Comparison of ENCODE assay signal across 10 cellular contexts in the genomic region with DNA sequence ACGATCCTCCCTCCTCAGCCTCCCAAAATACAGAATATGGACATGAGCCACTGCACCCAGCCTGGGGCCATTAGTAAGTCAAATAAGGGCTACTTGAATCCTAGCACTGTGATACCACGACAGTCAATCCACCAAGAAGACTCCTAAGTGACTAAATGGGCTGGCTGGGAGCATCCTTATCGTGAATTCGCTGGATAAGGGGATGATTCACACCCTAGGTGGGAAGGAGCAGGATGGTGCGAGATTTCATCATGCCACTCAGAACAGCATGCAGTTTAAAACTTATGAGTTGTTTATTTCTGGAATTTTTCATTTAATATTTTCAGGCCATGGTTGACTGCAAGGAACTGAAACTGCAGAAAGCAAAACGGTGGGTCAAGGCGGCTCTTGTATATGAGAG. TPM values are rescaled to one million over a fixed set of nuclear protein-coding genes. Genes with fewer than 3 reads are reported as not detected.
"Had no signal": no experiment of that assay in that cellular context is flagged by ENCODE, and none has a peak within 500 bp of the region (broad histone marks: within the 10 kb centered on the region; RNA-seq: fewer than 3 reads in every experiment).

No MANE protein-coding gene starts in this region.

- DNase-seq: GM23248, GOT3, H7, HFFc6, IMR-90, KBM-7 had no signal

- H3K4me1 ChIP-seq: HAP-1 had no signal

- H3K36me3 ChIP-seq: HAP-1 had no signal

- ATAC-seq: HCT116 had no signal

- H3K4me3 ChIP-seq: GM23248, HAP-1 had no signal

- H3K9ac ChIP-seq: GM23248 had no signal

- H3K27ac ChIP-seq: GM23248 had no signal

- H3K9me3 ChIP-seq: HAP-1 had no signal

- FAIRE-seq: HTR-8/SVneo had no signal

RNA-seq across cellular contexts. Expression of a gene that starts 30.2 kb away (rescaled TPM):
- total RNA-seq: HT-29 had no signal
